In genomic region chr11:47507016-47507631, GRCh38 we compare ENCODE assay signal across 11 cellular contexts. TPM values are rescaled to one million over a fixed set of nuclear protein-coding genes. Genes with fewer than 3 reads are reported as not detected.
DNase-seq lines count a peak whose midpoint lies in the region; ATAC-seq lines count a peak whose summit lies in the region.
"Had no signal": no experiment of that assay in that cellular context is flagged by ENCODE, and none has a peak within 500 bp of the region (broad histone marks: within the 10 kb centered on the region; RNA-seq: fewer than 3 reads in every experiment).

No MANE protein-coding gene starts in this region.

- CTCF ChIA-PET in CD4-positive, alpha-beta memory T cell (lab: Charles Lee; ENCODE audit: partially characterized antibody), result interaction anchor here (0.7 to 1.1 kb wide), 3 partner anchors 11 to 46 kb away, joined by 3 to 4 read pairs (median 3); no protein-coding TSS in a partner anchor

- H3K4me3 Mint-ChIP-seq in CD4-positive, alpha-beta memory T cell, result peak overlapping the region in 5 of 8 donors; percentile 46 to 76 (median 56)
- peak overlapping the region; percentile 12 for H3K4me3 Mint-ChIP-seq in activated naive CD8-positive, alpha-beta T cell treated with anti-CD3 and anti-CD28 coated beads, Interleukin-2, amount 50 U/mL, for 24 hours
- peak overlapping the region in 9 of 10 donors; percentile 29 to 70 (median 57) for H3K4me3 Mint-ChIP-seq in naive thymus-derived CD8-positive, alpha-beta T cell

- peaks cover 54 to 89% (median 66%) of the 10 kb centered on the region in 4 donors for H3K4me1 Mint-ChIP-seq in CD4-positive, alpha-beta memory T cell
- peaks cover 84% of the 10 kb centered on the region for H3K4me1 Mint-ChIP-seq in activated naive CD8-positive, alpha-beta T cell treated with anti-CD3 and anti-CD28 coated beads, Interleukin-2, amount 50 U/mL, for 24 hours
- H3K4me1 Mint-ChIP-seq in naive thymus-derived CD8-positive, alpha-beta T cell, result peaks cover 40 to 86% (median 73%) of the 10 kb centered on the region in 4 donors

- no peaks in the 10 kb centered on the region for H3K27me3 ChIP-seq in CD4-positive, alpha-beta memory T cell (ENCODE audit: insufficient read depth, low read length)
- H3K27me3 ChIP-seq: testis had no signal

- no peak overlapping the region for H3K27ac ChIP-seq in CD4-positive, alpha-beta memory T cell (ENCODE audit: low read depth, low read length)

- no peaks in the 10 kb centered on the region for H3K27me3 Mint-ChIP-seq in CD4-positive, alpha-beta memory T cell
- no peaks in the 10 kb centered on the region for H3K27me3 Mint-ChIP-seq in activated naive CD8-positive, alpha-beta T cell treated with anti-CD3 and anti-CD28 coated beads, Interleukin-2, amount 50 U/mL, for 24 hours
- no peaks in the 10 kb centered on the region for H3K27me3 Mint-ChIP-seq in naive thymus-derived CD8-positive, alpha-beta T cell

- intact Hi-C loops in CD4-positive, alpha-beta memory T cell (cut with micrococcal nuclease), result no loop called here

- peaks cover 3% of the 10 kb centered on the region for H3K36me3 ChIP-seq in CD4-positive, alpha-beta memory T cell (ENCODE audit: insufficient read depth, low read length)

- ATAC-seq in HG02852 (IDR thresholded peaks at IDR 0.05; ENCODE audit: unreplicated experiment), result peak; percentile 48
- no peak for ATAC-seq in activated naive CD8-positive, alpha-beta T cell treated with anti-CD3 and anti-CD28 coated beads, Interleukin-2, amount 50 U/mL, for 24 hours
- ATAC-seq in naive thymus-derived CD8-positive, alpha-beta T cell, result peak; percentile 46 to 60
- no peak for ATAC-seq in GM19351 (IDR thresholded peaks at IDR 0.05; ENCODE audit: unreplicated experiment)

- no peaks in the 10 kb centered on the region for H3K9me3 Mint-ChIP-seq in CD4-positive, alpha-beta memory T cell
- no peaks in the 10 kb centered on the region for H3K9me3 Mint-ChIP-seq in activated naive CD8-positive, alpha-beta T cell treated with anti-CD3 and anti-CD28 coated beads, Interleukin-2, amount 50 U/mL, for 24 hours
- no peaks in the 10 kb centered on the region for H3K9me3 Mint-ChIP-seq in naive thymus-derived CD8-positive, alpha-beta T cell

- H3K4me3 ChIP-seq in CD4-positive, alpha-beta memory T cell (ENCODE audit: low read length in 2 of 2), result no peak overlapping the region
- H3K4me3 ChIP-seq: testis had no signal

- H3K27ac Mint-ChIP-seq in CD4-positive, alpha-beta memory T cell, result peak overlapping the region; percentile 63 to 85 (median 78)
- H3K27ac Mint-ChIP-seq in activated naive CD8-positive, alpha-beta T cell treated with anti-CD3 and anti-CD28 coated beads, Interleukin-2, amount 50 U/mL, for 24 hours, result peak overlapping the region; percentile 37
- peak overlapping the region; percentile 41 to 89 (median 76) for H3K27ac Mint-ChIP-seq in naive thymus-derived CD8-positive, alpha-beta T cell

- DNase-seq in CD4-positive, alpha-beta memory T cell, result no peak
- no peak for DNase-seq in activated naive CD8-positive, alpha-beta T cell treated with anti-CD3 and anti-CD28 coated beads, Interleukin-2, amount 50 U/mL, for 24 hours
- DNase-seq in naive thymus-derived CD8-positive, alpha-beta T cell, result peak in 2 of 10 donors; percentile 14 to 25
- DNase-seq in AML-193 (lab: John Stamatoyannopoulos, UW) (no peak), cerebellum (ENCODE audit: low spot score) (no peak), dermis blood vessel endothelial cell (no peak)
- DNase-seq: activated CD4-positive, CD25-positive, alpha-beta regulatory T cell treated with anti-CD3 and anti-CD28 coated beads, Interleukin-2, amount 50 U/mL, for 72 hours; NCI-H526 treated with DMSO at 0.1 percent for 48 hours; testis had no signal

- H3K4me1 ChIP-seq in CD4-positive, alpha-beta memory T cell (ENCODE audit: insufficient read depth, low read length), result peaks cover 74% of the 10 kb centered on the region

- POLR2A ChIA-PET in CD4-positive, alpha-beta memory T cell (lab: Charles Lee; ENCODE audit: partially characterized antibody), result interaction anchor here (1.7 to 2.1 kb wide), 2 partner anchors 9 to 45 kb away, joined by 4 to 9 read pairs; no protein-coding TSS in a partner anchor
- POLR2A ChIA-PET in naive thymus-derived CD8-positive, alpha-beta T cell (lab: Charles Lee), result no interaction called here

- peaks cover 0 to 35% of the 10 kb centered on the region in 2 donors for H3K36me3 Mint-ChIP-seq in CD4-positive, alpha-beta memory T cell
- peaks cover 20% of the 10 kb centered on the region for H3K36me3 Mint-ChIP-seq in activated naive CD8-positive, alpha-beta T cell treated with anti-CD3 and anti-CD28 coated beads, Interleukin-2, amount 50 U/mL, for 24 hours (ENCODE audit: low read depth)
- H3K36me3 Mint-ChIP-seq in naive thymus-derived CD8-positive, alpha-beta T cell, result peaks cover 0 to 50% (median 2%) of the 10 kb centered on the region in 3 donors

- H3K9me3 ChIP-seq in CD4-positive, alpha-beta memory T cell (ENCODE audit: control insufficient read depth in 1 of 2, low read length in 2 of 2), result no peaks in the 10 kb centered on the region
- H3K9me3 ChIP-seq: testis had no signal

RNA-seq across cellular contexts. Expression of gene CELF1, which starts 45.8 kb away (rescaled TPM):
- total RNA-seq in CD4-positive, alpha-beta memory T cell, result 100 to 1,000 TPM; 145 to 149 TPM
- 10 to 100 TPM; 45.6 to 76.2 TPM for polyA plus RNA-seq in CD4-positive, alpha-beta memory T cell
- 100 to 1,000 TPM; 133 to 138 TPM for total RNA-seq in naive thymus-derived CD8-positive, alpha-beta T cell
- 10 to 100 TPM; 45.3 to 79.3 (median 55.3) TPM for polyA plus RNA-seq in naive thymus-derived CD8-positive, alpha-beta T cell
- total RNA-seq in cerebellum, result 275 TPM
- total RNA-seq in dermis blood vessel endothelial cell, result 97.0 and 115 TPM in 2 replicates

RNA-seq across cellular contexts. Expression of gene RAPSN, which starts 58.2 kb away (rescaled TPM):
- total RNA-seq in CD4-positive, alpha-beta memory T cell, result 1 to 10 TPM in 1 of 2 experiments, under 1 TPM in 1; 0.55 to 1.7 TPM
- polyA plus RNA-seq in CD4-positive, alpha-beta memory T cell, result not detected
- 1 to 10 TPM; 1.3 to 1.5 TPM for total RNA-seq in naive thymus-derived CD8-positive, alpha-beta T cell
- not detected for polyA plus RNA-seq in naive thymus-derived CD8-positive, alpha-beta T cell
- total RNA-seq in cerebellum (not detected), dermis blood vessel endothelial cell (0.17 and 0.19 TPM in 2 replicates)

RNA-seq across cellular contexts. Expression of gene PTPMT1, which starts 58.3 kb away (rescaled TPM):
- 10 to 100 TPM; 21.5 to 21.9 TPM for total RNA-seq in CD4-positive, alpha-beta memory T cell
- 100 to 1,000 TPM in 1 of 2 donors, 10 to 100 TPM in 1; 68.3 to 109 TPM for polyA plus RNA-seq in CD4-positive, alpha-beta memory T cell
- total RNA-seq in naive thymus-derived CD8-positive, alpha-beta T cell, result 10 to 100 TPM; 19.1 to 22.2 TPM
- 10 to 100 TPM; 58.7 to 73.3 (median 71.0) TPM for polyA plus RNA-seq in naive thymus-derived CD8-positive, alpha-beta T cell
- total RNA-seq in cerebellum, result 19.7 TPM
- total RNA-seq in dermis blood vessel endothelial cell, result 83.2 and 110 TPM in 2 replicates

Comparison
In these comparisons a context has a peak if more than half of its experiments do, and no peak if none do; other contexts are left out.
1. ATAC-seq: peak in HG02852 (single experiment) and naive thymus-derived CD8-positive, alpha-beta T cell (2 of 2); none in activated naive CD8-positive, alpha-beta T cell treated with anti-CD3 and anti-CD28 coated beads, Interleukin-2, amount 50 U/mL, for 24 hours (single experiment) and GM19351 (single experiment).
2. Peak in every context shown above with its lines, with median percentiles within 50 percentile points of each other: H3K27ac Mint-ChIP-seq and H3K4me3 Mint-ChIP-seq.